In the genomic region with DNA sequence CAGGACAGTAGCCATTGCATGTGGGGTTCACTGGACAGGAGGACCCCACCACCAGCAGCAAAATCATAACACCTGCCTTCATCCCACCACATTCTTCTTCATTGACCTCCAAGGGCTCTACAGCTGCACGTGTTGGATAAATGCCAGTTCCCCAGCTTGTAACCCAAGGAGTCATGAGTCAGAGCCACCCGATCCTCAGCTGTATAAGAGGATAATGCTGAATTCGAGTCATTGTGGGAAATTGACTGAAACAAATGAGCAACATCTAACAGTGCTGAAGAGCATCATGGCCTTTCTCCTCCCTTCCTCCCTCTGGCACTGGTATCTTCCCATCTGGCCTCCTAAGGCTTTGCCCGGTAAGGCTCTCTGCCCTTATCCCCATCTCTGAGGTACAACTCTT, we compare ENCODE assay signal across 12 cellular contexts.
DNase-seq lines count a peak whose midpoint lies in the region; TF ChIP-seq lines count a peak whose summit lies in the region.
"Had no signal": no experiment of that assay in that cellular context is flagged by ENCODE, and none has a peak within 500 bp of the region (broad histone marks: within the 10 kb centered on the region; RNA-seq: fewer than 3 reads in every experiment).

No MANE protein-coding gene starts in this region.

- WGBS in prostate gland: 71% methylated on average over 4 of the region's 4 CpGs

- H3K9me3 ChIP-seq in Karpas-422 (ENCODE audit: low read length) (no peaks in the 10 kb centered on the region), prostate gland (no peaks in the 10 kb centered on the region)
- H3K9me3 ChIP-seq: heart left ventricle, testis had no signal

- no peaks in the 10 kb centered on the region for H3K4me1 Mint-ChIP-seq in activated CD4-positive, alpha-beta memory T cell treated with anti-CD3 and anti-CD28 coated beads for 36 hours (ENCODE audit: low read depth)
- H3K4me1 Mint-ChIP-seq: central memory CD8-positive, alpha-beta T cell had no signal

- no peak overlapping the region for H3K9ac ChIP-seq in Karpas-422 (ENCODE audit: low read length)

- CTCF ChIA-PET in activated CD4-positive, alpha-beta memory T cell treated with anti-CD3 and anti-CD28 coated beads for 36 hours (lab: Charles Lee): no interaction called here

- POLR2A ChIA-PET in activated CD4-positive, alpha-beta memory T cell treated with anti-CD3 and anti-CD28 coated beads for 36 hours (lab: Charles Lee): no interaction called here

- H3K27me3 Mint-ChIP-seq in activated CD4-positive, alpha-beta memory T cell treated with anti-CD3 and anti-CD28 coated beads for 36 hours: no peaks in the 10 kb centered on the region
- H3K27me3 Mint-ChIP-seq: central memory CD8-positive, alpha-beta T cell had no signal

- H4K20me1 ChIP-seq in Karpas-422 (ENCODE audit: insufficient read depth, low read depth, low read length): no peaks in the 10 kb centered on the region

- intact Hi-C loops in prostate gland (cut with DNase I): no loop called here
- intact Hi-C loops in activated CD4-positive, alpha-beta memory T cell treated with anti-CD3 and anti-CD28 coated beads for 36 hours (cut with micrococcal nuclease): no loop called here

- no peak overlapping the region for H2AFZ ChIP-seq in Karpas-422 (ENCODE audit: low read length)

- no peak overlapping the region for H3K4me3 Mint-ChIP-seq in activated CD4-positive, alpha-beta memory T cell treated with anti-CD3 and anti-CD28 coated beads for 36 hours
- H3K4me3 Mint-ChIP-seq: central memory CD8-positive, alpha-beta T cell; mesothelial cell of epicardium had no signal

- no peaks in the 10 kb centered on the region for H3K79me2 ChIP-seq in Karpas-422 (ENCODE audit: low read length)

- H3K4me2 ChIP-seq in Karpas-422 (ENCODE audit: low read depth, low read length, poor library complexity, severe bottlenecking): no peak overlapping the region

- peaks cover 30% of the 10 kb centered on the region for H3K4me1 ChIP-seq in Karpas-422 (ENCODE audit: low read length)
- peaks cover 10% of the 10 kb centered on the region for H3K4me1 ChIP-seq in prostate gland (replicated peaks)
- H3K4me1 ChIP-seq: testis had no signal

- H3K27ac ChIP-seq in Karpas-422 (ENCODE audit: low read length) (no peak overlapping the region), prostate gland (no peak overlapping the region)
- H3K27ac ChIP-seq: heart left ventricle, testis had no signal

- H3K36me3 ChIP-seq in Karpas-422 (ENCODE audit: insufficient read depth, low read length) (no peaks in the 10 kb centered on the region), prostate gland (no peaks in the 10 kb centered on the region)
- H3K36me3 ChIP-seq: heart left ventricle had no signal

- H3K36me3 Mint-ChIP-seq in activated CD4-positive, alpha-beta memory T cell treated with anti-CD3 and anti-CD28 coated beads for 36 hours: no peaks in the 10 kb centered on the region
- H3K36me3 Mint-ChIP-seq: mesothelial cell of epicardium had no signal

- TF ChIP-seq CTCF in HFF-Myc (IDR thresholded peaks at IDR 0.05; ENCODE audit: low read depth, low read length, missing control alignments) (no peak), prostate gland (IDR thresholded peaks at IDR 0.05) (no peak)

- H3K9me3 Mint-ChIP-seq in activated CD4-positive, alpha-beta memory T cell treated with anti-CD3 and anti-CD28 coated beads for 36 hours: no peaks in the 10 kb centered on the region
- H3K9me3 Mint-ChIP-seq: central memory CD8-positive, alpha-beta T cell; mesothelial cell of epicardium had no signal

- no peaks in the 10 kb centered on the region for H3K9me2 ChIP-seq in Karpas-422 (replicated peaks; ENCODE audit: insufficient read depth, low read length)

- H3K27me3 ChIP-seq in Karpas-422 (ENCODE audit: low read length): no peaks in the 10 kb centered on the region
- no peaks in the 10 kb centered on the region for H3K27me3 ChIP-seq in prostate gland (replicated peaks; ENCODE audit: insufficient read depth)
- H3K27me3 ChIP-seq: heart left ventricle, testis had no signal

- H3K4me3 ChIP-seq in HFF-Myc (replicated peaks; ENCODE audit: low read depth, low read length) (no peak overlapping the region), skeletal muscle cell (ENCODE audit: low read depth, low read length) (no peak overlapping the region), Karpas-422 (ENCODE audit: low read length) (no peak overlapping the region), prostate gland (no peak overlapping the region)
- H3K4me3 ChIP-seq: heart left ventricle, testis had no signal

- TF ChIP-seq POLR2A in prostate gland (IDR thresholded peaks at IDR 0.05): no peak

- H3K27ac Mint-ChIP-seq in activated CD4-positive, alpha-beta memory T cell treated with anti-CD3 and anti-CD28 coated beads for 36 hours: no peak overlapping the region
- H3K27ac Mint-ChIP-seq: mesothelial cell of epicardium, progenitor cell of endocrine pancreas had no signal

- peak; percentile 52 for DNase-seq in HFF-Myc (ENCODE audit: extremely low read depth, low read depth)
- peak; percentile 31 to 84 for DNase-seq in NCI-H446 (lab: John Stamatoyannopoulos, UW)
- peak; percentile 74 for DNase-seq in dermis blood vessel endothelial cell
- peak; percentile 53 for DNase-seq in skeletal muscle cell (ENCODE audit: low read depth)
- no peak for DNase-seq in Karpas-422
- no peak for DNase-seq in prostate gland (ENCODE audit: low spot score)
- no peak for DNase-seq in activated CD4-positive, alpha-beta memory T cell treated with anti-CD3 and anti-CD28 coated beads for 36 hours
- DNase-seq: heart left ventricle, testis had no signal

Comparison
In these comparisons a context has a peak if more than half of its experiments do, and no peak if none do; other contexts are left out.
1. DNase-seq: peak in HFF-Myc (single experiment), NCI-H446 (2 of 2), dermis blood vessel endothelial cell (single experiment) and skeletal muscle cell (single experiment); none in Karpas-422 (single experiment), prostate gland (single experiment) and activated CD4-positive, alpha-beta memory T cell treated with anti-CD3 and anti-CD28 coated beads for 36 hours (single experiment).